26 cellular contexts compared by ENCODE assay signal in the genomic region with DNA sequence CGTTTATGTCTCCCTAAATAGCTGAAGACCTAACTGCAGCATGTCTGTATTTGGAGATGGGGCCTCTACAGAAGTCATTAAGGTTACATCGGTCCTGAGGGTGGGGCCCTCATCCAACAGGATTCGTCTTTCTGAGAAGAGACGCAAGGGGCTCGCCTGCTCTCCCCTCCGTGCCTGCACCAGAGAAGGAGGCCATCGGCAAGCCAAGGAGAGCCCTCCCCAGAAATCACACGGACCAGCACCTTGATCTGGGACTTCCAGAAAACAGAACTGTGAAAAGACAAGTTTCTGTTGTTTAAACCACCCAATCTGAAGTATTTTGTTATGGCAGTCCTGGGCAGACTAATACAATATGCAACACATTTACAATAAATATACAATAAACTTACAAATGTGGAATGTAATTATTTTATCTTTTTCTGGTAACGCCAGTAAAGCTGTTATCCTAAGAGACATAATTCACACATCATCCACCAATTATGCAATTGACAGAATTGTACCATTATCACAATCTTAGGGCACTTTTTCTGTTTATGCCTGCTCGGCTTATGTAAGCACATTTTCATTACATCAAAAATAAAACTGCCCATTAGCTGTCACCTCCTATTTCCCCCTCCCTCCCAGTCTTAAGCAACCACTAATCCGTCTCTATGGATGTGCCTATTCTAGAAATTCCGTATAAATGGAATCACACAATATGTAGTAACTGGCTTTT. TPM values are rescaled to one million over a fixed set of nuclear protein-coding genes. Genes with fewer than 3 reads are reported as not detected.
"Had no signal": no experiment of that assay in that cellular context is flagged by ENCODE, and none has a peak within 500 bp of the region (broad histone marks: within the 10 kb centered on the region; RNA-seq: fewer than 3 reads in every experiment).

No MANE protein-coding gene starts in this region.

- H3K27me3 Mint-ChIP-seq: activated CD4-positive, alpha-beta memory T cell treated with anti-CD3 and anti-CD28 coated beads, Interleukin-2, amount 10 ng/mL, durations not matched to agents 7 days and 5 days; activated CD4-positive, alpha-beta T cell treated with anti-CD3 and anti-CD28 coated beads for 36 hours; activated naive CD4-positive, alpha-beta T cell treated with anti-CD3 and anti-CD28 coated beads, Interleukin-2, amount 50 U/mL, for 24 hours; activated T-helper 17 cell treated with anti-CD3 and anti-CD28 coated beads, Interleukin-2, amount 50 U/mL, for 72 hours; IgD-negative memory B cell; T-cell had no signal

- H3K4me3 ChIP-seq: cardiac muscle cell, SK-N-MC had no signal

- H3K4me3 Mint-ChIP-seq: activated CD4-positive, alpha-beta memory T cell treated with anti-CD3 and anti-CD28 coated beads, Interleukin-2, amount 10 ng/mL, durations not matched to agents 7 days and 5 days; activated CD4-positive, alpha-beta T cell treated with anti-CD3 and anti-CD28 coated beads for 36 hours; activated naive CD4-positive, alpha-beta T cell treated with anti-CD3 and anti-CD28 coated beads, Interleukin-2, amount 50 U/mL, for 24 hours; activated T-helper 17 cell treated with anti-CD3 and anti-CD28 coated beads, Interleukin-2, amount 50 U/mL, for 72 hours had no signal

- DNase-seq: activated CD4-positive, alpha-beta memory T cell treated with anti-CD3 and anti-CD28 coated beads, Interleukin-2, amount 10 ng/mL, durations not matched to agents 7 days and 5 days; activated CD4-positive, alpha-beta T cell treated with anti-CD3 and anti-CD28 coated beads for 36 hours; activated CD4-positive, alpha-beta T cell treated with anti-CD3 and anti-CD28 coated beads, Interleukin-2, amount 50 U/mL, for 1 hour; activated T-cell treated with anti-CD3 and anti-CD28 coated beads for 4 hours; activated T-cell treated with anti-CD3 and anti-CD28 coated beads, Interleukin-2, amount 50 U/mL, for 48 hours; amygdala; brain microvascular endothelial cell; NCI-H1092; NCI-H1417 treated with DMSO at 0.1 percent for 48 hours; NCI-H1694; NCI-H2029; NCI-H345; NCI-H510A; NCI-H82; SIG-M5; T-cell; T-helper 2 cell; T1000; WERI-Rb-1 had no signal

- H3K27ac Mint-ChIP-seq: activated CD4-positive, alpha-beta memory T cell treated with anti-CD3 and anti-CD28 coated beads, Interleukin-2, amount 10 ng/mL, durations not matched to agents 7 days and 5 days; activated CD4-positive, alpha-beta T cell treated with anti-CD3 and anti-CD28 coated beads for 36 hours; activated T-helper 17 cell treated with anti-CD3 and anti-CD28 coated beads, Interleukin-2, amount 50 U/mL, for 72 hours had no signal

- H3K9ac ChIP-seq: KMS-11 had no signal

- H3K9me3 Mint-ChIP-seq: activated CD4-positive, alpha-beta memory T cell treated with anti-CD3 and anti-CD28 coated beads, Interleukin-2, amount 10 ng/mL, durations not matched to agents 7 days and 5 days; activated naive CD4-positive, alpha-beta T cell treated with anti-CD3 and anti-CD28 coated beads, Interleukin-2, amount 50 U/mL, for 24 hours; activated T-helper 17 cell treated with anti-CD3 and anti-CD28 coated beads, Interleukin-2, amount 50 U/mL, for 72 hours; IgD-negative memory B cell; T-cell had no signal

- H3K27ac ChIP-seq: brain microvascular endothelial cell, cardiac muscle cell, KMS-11, SK-N-MC, WERI-Rb-1 had no signal

- H3K27me3 ChIP-seq: brain microvascular endothelial cell, cardiac muscle cell had no signal

- ATAC-seq: activated CD4-positive, alpha-beta T cell treated with anti-CD3 and anti-CD28 coated beads for 36 hours; activated T-helper 17 cell treated with anti-CD3 and anti-CD28 coated beads, Interleukin-2, amount 50 U/mL, for 72 hours; T-cell had no signal

- H3K4me2 ChIP-seq: KMS-11 had no signal

RNA-seq across cellular contexts. Expression of gene HSBP1L1, which starts 6.1 kb away (rescaled TPM):
- total RNA-seq: OCI-LY7 had no signal
